Comparison of ENCODE assay signal across 7 cellular contexts in genomic region chr3:75850301-75851008, GRCh38.
A peak's percentile ranks its signal among the peaks of the same experiment; 100 is the strongest.
DNase-seq lines count a peak whose midpoint lies in the region; FAIRE-seq and TF ChIP-seq lines count a peak whose summit lies in the region.
"Not testable (repeated sequence)": the region's sequence is repeated elsewhere in the genome, so short reads cannot be mapped to it uniquely, and the experiment has no call there.

No MANE protein-coding gene starts in this region.

- H3K4ac ChIP-seq in H1 (replicated peaks; ENCODE audit: insufficient read length, low read depth, low read length), result not testable (repeated sequence)

- not testable (repeated sequence) for H3K18ac ChIP-seq in H1 (ENCODE audit: extremely low read depth, low read length)

- not testable (repeated sequence) for H3K9me3 ChIP-seq in HUES6 (ENCODE audit: control insufficient read depth, insufficient read depth, low read depth, low read length); H1 (ENCODE audit: insufficient read depth in 2 of 2, low read depth in 1 of 2, low read length in 1 of 2); iPS DF 6.9 (ENCODE audit: control insufficient read depth, insufficient read depth, low read length)

- H3K79me1 ChIP-seq in H1 (ENCODE audit: low read depth, low read length), result not testable (repeated sequence)

- 56% methylated on average over 20 of the region's 22 CpGs; no CpG with 5 or more reads in 1 of the 2 experiments for WGBS in H1 (ENCODE audit: extremely low coverage in 1 of 2, insufficient coverage in 1 of 2, insufficient read length in 1 of 2, insufficient replicate concordance in 2 of 2, low coverage in 1 of 2, low lambda C conversion rate in 2 of 2, missing lambda C conversion rate in 1 of 2), 2 experiments
- no CpG with 5 or more reads among the region's 22 CpGs for WGBS in iPS DF 6.9 (ENCODE audit: insufficient coverage, insufficient read length)

- not testable (repeated sequence) for H4K8ac ChIP-seq in H1 (ENCODE audit: extremely low read depth, insufficient read depth, low read length)

- H3K56ac ChIP-seq in H1 (replicated peaks; ENCODE audit: insufficient read length, low read depth, low read length), result not testable (repeated sequence)

- not testable (repeated sequence) for TF ChIP-seq RAD21 in H1 (IDR thresholded peaks at IDR 0.05 in 1 of 2, conservative IDR thresholded peaks at IDR 0.05 in 1 of 2; ENCODE audit: low read depth in 2 of 2, low read length in 2 of 2)

- not testable (repeated sequence) for H3K36me3 ChIP-seq in HUES6 (ENCODE audit: control insufficient read depth, insufficient read depth, low read length); H1 (ENCODE audit: control insufficient read depth in 2 of 4, insufficient read depth in 4 of 4, low read length in 3 of 4); iPS DF 6.9 (ENCODE audit: control insufficient read depth, insufficient read depth, low read length)

- not testable (repeated sequence) for H3K14ac ChIP-seq in H1 (ENCODE audit: insufficient read length)

- H3K27ac Mint-ChIP-seq in neural crest cell (ENCODE audit: unreplicated experiment); progenitor cell of endocrine pancreas: not testable (repeated sequence)

- not testable (repeated sequence) for H3K23me2 ChIP-seq in H1 (ENCODE audit: low read depth, low read length)

- not testable (repeated sequence) for TF ChIP-seq CTCF in H1 (IDR thresholded peaks at IDR 0.05; ENCODE audit: control extremely low read depth in 1 of 3, insufficient read depth in 1 of 3, low read depth in 1 of 3, low read length in 3 of 3); neural crest cell (conservative IDR thresholded peaks at IDR 0.05); progenitor cell of endocrine pancreas (IDR thresholded peaks at IDR 0.05; ENCODE audit: unreplicated experiment)

- H2BK15ac ChIP-seq in H1 (ENCODE audit: low read length), result not testable (repeated sequence)

- not testable (repeated sequence) for H4K91ac ChIP-seq in H1 (replicated peaks; ENCODE audit: insufficient read length, low read length)

- not testable (repeated sequence) for H3K27me3 Mint-ChIP-seq in neural crest cell (ENCODE audit: low read depth); progenitor cell of endocrine pancreas

- peak overlapping the region; percentile 55 for H3K4me3 ChIP-seq in HUES6 (ENCODE audit: low read depth, low read length)
- peak overlapping the region in 1 of 4 experiments; percentile 30; a peak in 2 of 8 replicates for H3K4me3 ChIP-seq in H1 (ENCODE audit: extremely low read depth in 1 of 4, insufficient read depth in 2 of 4, low read depth in 3 of 4, low read length in 4 of 4)
- not testable (repeated sequence) for H3K4me3 ChIP-seq in iPS DF 6.9 (ENCODE audit: low read length)

- not testable (repeated sequence) for H3K4me3 Mint-ChIP-seq in neural crest cell
- peak overlapping the region; percentile 46 for H3K4me3 Mint-ChIP-seq in progenitor cell of endocrine pancreas (ENCODE audit: low read depth)

- H2BK12ac ChIP-seq in H1 (ENCODE audit: low read depth, low read length), result not testable (repeated sequence)

- H3K9me3 Mint-ChIP-seq in neural crest cell, result not testable (repeated sequence)
- H3K9me3 Mint-ChIP-seq in progenitor cell of endocrine pancreas (ENCODE audit: low read depth), result peaks cover 21% of the 10 kb centered on the region

- H2BK120ac ChIP-seq in H1 (replicated peaks; ENCODE audit: low read depth, low read length), result not testable (repeated sequence)

- H3K4me1 ChIP-seq in HUES6 (ENCODE audit: control insufficient read depth, insufficient read depth, low read length); H1 (replicated peaks in 1 of 4; ENCODE audit: control insufficient read depth in 3 of 4, insufficient read depth in 4 of 4, low read length in 3 of 4); iPS DF 6.9 (ENCODE audit: control insufficient read depth, insufficient read depth, low read length): not testable (repeated sequence)

- 0 out of 2 replicates have a peak overlapping the region, but pooled peaks have one; percentile 62 for H2AFZ ChIP-seq in H1 (ENCODE audit: low read length)

- H3K36me3 Mint-ChIP-seq in neural crest cell (ENCODE audit: low read depth); progenitor cell of endocrine pancreas (ENCODE audit: insufficient read depth): not testable (repeated sequence)

- TF ChIP-seq EP300 in H1 (IDR thresholded peaks at IDR 0.05; ENCODE audit: borderline replicate concordance in 1 of 2, low read depth in 2 of 2, low read length in 2 of 2), result not testable (repeated sequence)

- not testable (repeated sequence) for H4K20me1 ChIP-seq in H1 (replicated peaks in 1 of 2; ENCODE audit: control insufficient read depth in 1 of 2, insufficient read depth in 2 of 2, low read length in 2 of 2)

- H3K4me1 Mint-ChIP-seq in neural crest cell; progenitor cell of endocrine pancreas (ENCODE audit: low read depth): not testable (repeated sequence)

- POLR2A ChIA-PET in H1 (lab: Charles Lee; ENCODE audit: partially characterized antibody), result not testable (repeated sequence)

- H3K27ac ChIP-seq in HUES6 (ENCODE audit: low read depth, low read length); H1 (ENCODE audit: low read depth, low read length); iPS DF 6.9 (ENCODE audit: low read length): not testable (repeated sequence)

- not testable (repeated sequence) for H2AK5ac ChIP-seq in H1 (ENCODE audit: low read depth, low read length)

- peak overlapping the region; percentile 40 to 68 for H3K4me2 ChIP-seq in H1 (ENCODE audit: insufficient read depth in 1 of 2, low read depth in 2 of 2, low read length in 2 of 2)

- H3K23ac ChIP-seq in H1 (ENCODE audit: insufficient read length), result not testable (repeated sequence)

- H3K27me3 ChIP-seq in HUES6 (ENCODE audit: control insufficient read depth, insufficient read depth, low read length), result peaks cover 25% of the 10 kb centered on the region
- not testable (repeated sequence) for H3K27me3 ChIP-seq in H1 (replicated peaks in 1 of 4; ENCODE audit: control insufficient read depth in 3 of 4, extremely low read depth in 1 of 4, insufficient read depth in 3 of 4, low read length in 3 of 4); iPS DF 6.9 (ENCODE audit: control insufficient read depth, insufficient read depth, low read length)

- CTCF ChIA-PET in H1 (lab: Charles Lee; ENCODE audit: partially characterized antibody), result interaction anchor here (1.0 kb wide), 1 partner anchor 58 kb away, joined by 3 read pairs; no protein-coding TSS in a partner anchor

- H4K5ac ChIP-seq in H1 (ENCODE audit: insufficient read length, low read depth, low read length), result not testable (repeated sequence)

- not testable (repeated sequence) for H3K9ac ChIP-seq in HUES6 (ENCODE audit: low read length)
- peak overlapping the region in 1 of 4 experiments; percentile 10; a peak in 1 of 7 replicates for H3K9ac ChIP-seq in H1 (replicated peaks in 1 of 4; ENCODE audit: extremely low read depth in 1 of 4, low read depth in 3 of 4, low read length in 3 of 4)

- H2BK20ac ChIP-seq in H1 (ENCODE audit: low read length), result not testable (repeated sequence)

- TF ChIP-seq POLR2A in H1 (IDR thresholded peaks at IDR 0.05; ENCODE audit: control extremely low read depth in 1 of 2, low read depth in 2 of 2, low read length in 2 of 2), result not testable (repeated sequence)

- FAIRE-seq in H1 (lab: Jason Lieb, UNC), result not testable (repeated sequence)

- peak; percentile 52 for DNase-seq in ELF-1 (ENCODE audit: low read depth, low spot score)
- DNase-seq in NCI-H82 (lab: John Stamatoyannopoulos, UW), result peak; percentile 12
- peak; percentile 15 to 65 for DNase-seq in H1 (ENCODE audit: low read depth in 1 of 2, low spot score in 2 of 2)
- peak; percentile 4 for DNase-seq in iPS DF 6.9 (ENCODE audit: low read depth, low spot score)
- peak; percentile 2 for DNase-seq in neural crest cell (ENCODE audit: low read depth, low spot score)
- peak; percentile 18 for DNase-seq in progenitor cell of endocrine pancreas (ENCODE audit: low spot score, unreplicated experiment)

- not testable (repeated sequence) for H3K79me2 ChIP-seq in H1 (ENCODE audit: control insufficient read depth in 1 of 2, insufficient read depth in 2 of 2, low read length in 2 of 2)

- H2BK5ac ChIP-seq in H1 (ENCODE audit: low read depth, low read length), result not testable (repeated sequence)

TF ChIP-seq in H1, 55 proteins besides CTCF, POLR2A, EP300 and RAD21:
- TF ChIP-seq ASH2L (IDR thresholded peaks at IDR 0.05; ENCODE audit: low read length) (peak; percentile 19), HDAC6 (IDR thresholded peaks at IDR 0.05; ENCODE audit: low read depth, low read length) (peak; percentile 45), POLR2AphosphoS5 (IDR thresholded peaks at IDR 0.05; ENCODE audit: low read depth, low read length) (peak; percentile 87), MAX (IDR thresholded peaks at IDR 0.05) (peak; percentile 26; the same call in 1 of the 2 replicates), RBBP5 (IDR thresholded peaks at IDR 0.05; ENCODE audit: borderline replicate concordance, low read depth, low read length) (0 out of 2 replicates have a peak, but pooled peaks have one; percentile 62)
TF ChIP-seq in H1: peak in this region for 5; not testable (repeated sequence) for 50.

Comparison
In these comparisons a context has a peak if more than half of its experiments do, and no peak if none do; other contexts are left out.
1. DNase-seq: peak in every context shown above with its lines; median percentile 52 in ELF-1; 40 in H1; 18 in progenitor cell of endocrine pancreas; 12 in NCI-H82; 4 in iPS DF 6.9; 2 in neural crest cell.